Comparison of ENCODE assay signal across 9 cellular contexts in the genomic region with DNA sequence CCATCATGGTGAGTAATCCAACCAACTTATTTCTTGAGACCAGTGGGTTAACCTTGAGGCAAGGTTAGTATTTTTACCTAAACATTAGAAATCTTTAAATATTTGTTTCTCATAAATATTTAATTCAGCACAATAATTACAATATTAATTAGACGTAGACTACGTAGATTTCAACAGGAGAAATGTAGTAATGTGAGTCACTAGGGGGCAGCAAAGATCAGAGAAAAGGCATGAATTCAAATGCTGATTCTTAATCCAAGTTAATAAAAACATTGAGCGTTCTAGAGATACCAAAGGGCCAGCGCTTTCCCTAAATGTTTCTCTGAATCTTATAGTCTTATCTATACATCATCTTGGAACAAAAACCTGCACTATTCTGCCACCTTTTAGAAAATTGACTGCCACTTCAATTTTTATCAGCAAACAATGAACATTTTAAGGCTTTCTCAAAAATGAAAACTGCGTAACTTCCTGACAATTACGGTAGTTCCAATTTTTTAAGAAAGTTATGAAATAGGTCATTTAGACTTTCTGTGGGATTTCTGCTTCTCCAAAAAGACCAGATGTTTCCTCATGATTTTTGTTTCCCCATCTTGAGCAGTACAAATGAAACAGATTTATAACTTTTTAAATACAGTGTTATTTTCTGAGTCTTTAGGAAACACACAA.
A peak's percentile ranks its signal among the peaks of the same experiment; 100 is the strongest.
DNase-seq lines count a peak whose midpoint lies in the region; ATAC-seq, FAIRE-seq and TF ChIP-seq lines count a peak whose summit lies in the region.
"Had no signal": no experiment of that assay in that cellular context is flagged by ENCODE, and none has a peak within 500 bp of the region (broad histone marks: within the 10 kb centered on the region; RNA-seq: fewer than 3 reads in every experiment).

No MANE protein-coding gene starts in this region.

- no peaks in the 10 kb centered on the region for H3K4me1 Mint-ChIP-seq in CD4-positive, alpha-beta T cell (ENCODE audit: low read depth)
- H3K4me1 Mint-ChIP-seq: activated B cell treated with CpG ODN at 0.5 μM for 24 hours had no signal

- H3K27me3 Mint-ChIP-seq in CD4-positive, alpha-beta T cell = no peaks in the 10 kb centered on the region

- TF ChIP-seq CTCF in CD4-positive, alpha-beta T cell (IDR thresholded peaks at IDR 0.05) = peak; percentile 70

- H3K9me3 Mint-ChIP-seq in CD4-positive, alpha-beta T cell = no peaks in the 10 kb centered on the region
- H3K9me3 Mint-ChIP-seq: activated B cell treated with CpG ODN at 0.5 μM for 24 hours had no signal

- H3K4me3 Mint-ChIP-seq in CD4-positive, alpha-beta T cell = no peak overlapping the region
- H3K4me3 Mint-ChIP-seq: activated B cell treated with CpG ODN at 0.5 μM for 24 hours had no signal

- no peaks in the 10 kb centered on the region for H3K27me3 ChIP-seq in CD4-positive, alpha-beta T cell (ENCODE audit: control insufficient read depth, insufficient read depth, low read length)
- no peaks in the 10 kb centered on the region for H3K27me3 ChIP-seq in aorta (ENCODE audit: control insufficient read depth in 1 of 2, insufficient read depth in 2 of 2, low read length in 1 of 2)

- no peaks in the 10 kb centered on the region for H3K9me3 ChIP-seq in CD4-positive, alpha-beta T cell (ENCODE audit: control insufficient read depth, low read length)
- no peaks in the 10 kb centered on the region for H3K9me3 ChIP-seq in aorta (ENCODE audit: control insufficient read depth, low read length)

- CTCF ChIA-PET in CD4-positive, alpha-beta T cell (lab: Charles Lee) = no interaction called here

- H3K36me3 ChIP-seq in aorta (ENCODE audit: control insufficient read depth in 1 of 2, insufficient read depth in 2 of 2, low read length in 1 of 2) = no peaks in the 10 kb centered on the region

- H3K4me1 ChIP-seq in aorta (ENCODE audit: control insufficient read depth in 1 of 2, insufficient read depth in 2 of 2, low read length in 2 of 2) = no peaks in the 10 kb centered on the region

- no peak for DNase-seq in CD4-positive, alpha-beta T cell
- DNase-seq in LoVo (ENCODE audit: low spot score) (peak; percentile 62), SIG-M5 (lab: John Stamatoyannopoulos, UW) (peak; percentile 3), midbrain (lab: John Stamatoyannopoulos, UW) (peak; percentile 87), aorta (no peak)
- DNase-seq: activated B cell treated with CpG ODN at 0.5 μM for 24 hours had no signal

- H3K27ac Mint-ChIP-seq in CD4-positive, alpha-beta T cell = no peak overlapping the region
- H3K27ac Mint-ChIP-seq: activated B cell treated with CpG ODN at 0.5 μM for 24 hours had no signal

- intact Hi-C loops in CD4-positive, alpha-beta T cell (cut with DNase I, micrococcal nuclease) = loop anchor here (10.0 kb wide), 2 partner anchors 633 to 1213 kb away; no protein-coding TSS in a partner anchor
- intact Hi-C loops in aorta (cut with DNase I) = loop anchor here (1.0 to 10.0 kb wide), 5 partner anchors 130 to 633 kb away; no protein-coding TSS in a partner anchor

- H3K4me3 ChIP-seq in aorta (ENCODE audit: low read length in 2 of 2) = peak overlapping the region; percentile 31 to 89

- POLR2A ChIA-PET in CD4-positive, alpha-beta T cell (lab: Charles Lee) = no interaction called here

- FAIRE-seq in endometrium (lab: Jason Lieb, UNC) = peak; percentile 99

- H3K27ac ChIP-seq in CD4-positive, alpha-beta T cell (ENCODE audit: low read depth, low read length) = no peak overlapping the region
- H3K27ac ChIP-seq in aorta (ENCODE audit: low read depth in 1 of 2, low read length in 2 of 2) = no peak overlapping the region

- ATAC-seq in CD4-positive, alpha-beta T cell (ENCODE audit: poor library complexity) = no peak
- ATAC-seq in GM18867 (IDR thresholded peaks at IDR 0.05; ENCODE audit: unreplicated experiment) (peak; percentile 72), aorta (ENCODE audit: low FRiP score) (peak; percentile 93), HG02870 (IDR thresholded peaks at IDR 0.05; ENCODE audit: unreplicated experiment) (no peak)

- H3K36me3 Mint-ChIP-seq in CD4-positive, alpha-beta T cell (ENCODE audit: low read depth) = no peaks in the 10 kb centered on the region

- 1 to 4% methylated on average over 6 of the region's 6 CpGs for WGBS in aorta, 2 donors

Comparison
In these comparisons a context has a peak if more than half of its experiments do, and no peak if none do; other contexts are left out.
1. ATAC-seq: peak in GM18867 (single experiment) and aorta (single experiment); none in CD4-positive, alpha-beta T cell (single experiment) and HG02870 (single experiment).
2. DNase-seq: peak in LoVo (single experiment), SIG-M5 (single experiment) and midbrain (single experiment); none in CD4-positive, alpha-beta T cell (0 of 10) and aorta (0 of 2).